In genomic region chr6:87553159-87553765, GRCh38 we compare ENCODE assay signal across 26 cellular contexts.
"Had no signal": no experiment of that assay in that cellular context is flagged by ENCODE, and none has a peak within 500 bp of the region (broad histone marks: within the 10 kb centered on the region; RNA-seq: fewer than 3 reads in every experiment).

No MANE protein-coding gene starts in this region.

- ATAC-seq: activated CD4-positive, CD25-positive, alpha-beta regulatory T cell treated with anti-CD3 and anti-CD28 coated beads, Interleukin-2, amount 50 U/mL, for 24 hours; activated CD8-positive, alpha-beta memory T cell treated with anti-CD3 and anti-CD28 coated beads, Interleukin-2, amount 10 ng/mL, durations not matched to agents 7 days and 5 days; activated CD8-positive, alpha-beta T cell treated with anti-CD3 and anti-CD28 coated beads for 36 hours; left ventricle myocardium superior; right cardiac atrium; stimulated activated effector memory CD8-positive, alpha-beta T cell treated with anti-CD3 and anti-CD28 coated beads, Interleukin-12 subunit alpha, Interleukin-12 subunit beta, amount 100 ng/mL, for 72 hours had no signal

- H3K4me3 Mint-ChIP-seq: activated CD4-positive, alpha-beta T cell treated with anti-CD3 and anti-CD28 coated beads, Interleukin-2, amount 10 ng/mL, durations not matched to agents 24 days and 14 days; activated CD8-positive, alpha-beta memory T cell treated with anti-CD3 and anti-CD28 coated beads, Interleukin-2, amount 10 ng/mL, durations not matched to agents 7 days and 5 days; activated CD8-positive, alpha-beta T cell treated with anti-CD3 and anti-CD28 coated beads for 36 hours; activated naive CD4-positive, alpha-beta T cell treated with anti-CD3 and anti-CD28 coated beads, Interleukin-2, amount 50 U/mL, for 24 hours; dendritic cell treated with granulocyte-macrophage colony-stimulating factor and Interleukin-4, amounts not matched to agents 40 ng/mL and 50 ng/mL, for 4 days; nephron; stimulated activated effector memory CD8-positive, alpha-beta T cell treated with anti-CD3 and anti-CD28 coated beads, Interleukin-12 subunit alpha, Interleukin-12 subunit beta, amount 100 ng/mL, for 72 hours had no signal

- FAIRE-seq: bronchial epithelial cell, frontal cortex had no signal

- H3K4me3 ChIP-seq: skin epidermis, stomach, testis, upper lobe of left lung had no signal

- H3K79me2 ChIP-seq: parathyroid adenoma had no signal

- H3K4me1 Mint-ChIP-seq: activated CD4-positive, alpha-beta T cell treated with anti-CD3 and anti-CD28 coated beads, Interleukin-2, amount 10 ng/mL, durations not matched to agents 24 days and 14 days; activated CD8-positive, alpha-beta memory T cell treated with anti-CD3 and anti-CD28 coated beads, Interleukin-2, amount 10 ng/mL, durations not matched to agents 7 days and 5 days; nephron had no signal

- H2AFZ ChIP-seq: parathyroid adenoma had no signal

- H3K27ac ChIP-seq: parathyroid adenoma, stomach, testis, upper lobe of left lung had no signal

- H3K9me3 Mint-ChIP-seq: activated CD4-positive, alpha-beta T cell treated with anti-CD3 and anti-CD28 coated beads, Interleukin-2, amount 10 ng/mL, durations not matched to agents 24 days and 14 days; activated CD8-positive, alpha-beta T cell treated with anti-CD3 and anti-CD28 coated beads for 36 hours; activated naive CD4-positive, alpha-beta T cell treated with anti-CD3 and anti-CD28 coated beads, Interleukin-2, amount 50 U/mL, for 24 hours; dendritic cell treated with granulocyte-macrophage colony-stimulating factor and Interleukin-4, amounts not matched to agents 40 ng/mL and 50 ng/mL, for 4 days; nephron; stimulated activated effector memory CD8-positive, alpha-beta T cell treated with anti-CD3 and anti-CD28 coated beads, Interleukin-12 subunit alpha, Interleukin-12 subunit beta, amount 100 ng/mL, for 72 hours had no signal

- H3K4me1 ChIP-seq: parathyroid adenoma, stomach, testis, upper lobe of left lung had no signal

- H3K27ac Mint-ChIP-seq: activated CD4-positive, alpha-beta T cell treated with anti-CD3 and anti-CD28 coated beads, Interleukin-2, amount 10 ng/mL, durations not matched to agents 24 days and 14 days; activated CD8-positive, alpha-beta memory T cell treated with anti-CD3 and anti-CD28 coated beads, Interleukin-2, amount 10 ng/mL, durations not matched to agents 7 days and 5 days; activated CD8-positive, alpha-beta T cell treated with anti-CD3 and anti-CD28 coated beads for 36 hours; dendritic cell treated with granulocyte-macrophage colony-stimulating factor and Interleukin-4, amounts not matched to agents 40 ng/mL and 50 ng/mL, for 4 days; nephron had no signal

- H3K9me3 ChIP-seq: stomach, testis, upper lobe of left lung had no signal

- DNase-seq: activated CD4-positive, alpha-beta T cell treated with anti-CD3 and anti-CD28 coated beads, Interleukin-2, amount 10 ng/mL, durations not matched to agents 24 days and 14 days; activated CD8-positive, alpha-beta memory T cell treated with anti-CD3 and anti-CD28 coated beads, Interleukin-2, amount 10 ng/mL, durations not matched to agents 7 days and 5 days; activated CD8-positive, alpha-beta T cell treated with anti-CD3 and anti-CD28 coated beads for 36 hours; activated gamma-delta T cell treated with Interleukin-2 at 50 U/mL for 16 hours; amygdala; cerebellar nuclear complex; effector CD8-positive, alpha-beta T cell; erythroblast; hippocampal formation; left ventricle myocardium superior; nucleus accumbens; right cardiac atrium; stimulated activated CD4-positive, alpha-beta T cell treated with anti-CD3 and anti-CD28 coated beads, Interleukin-2, amount 100 ng/mL, for 24 hours; stomach; T-helper 2 cell; testis; upper lobe of left lung had no signal

- H3K9ac ChIP-seq: parathyroid adenoma had no signal

- H3K27me3 Mint-ChIP-seq: activated CD4-positive, alpha-beta T cell treated with anti-CD3 and anti-CD28 coated beads, Interleukin-2, amount 10 ng/mL, durations not matched to agents 24 days and 14 days; activated CD8-positive, alpha-beta memory T cell treated with anti-CD3 and anti-CD28 coated beads, Interleukin-2, amount 10 ng/mL, durations not matched to agents 7 days and 5 days; activated CD8-positive, alpha-beta T cell treated with anti-CD3 and anti-CD28 coated beads for 36 hours; activated naive CD4-positive, alpha-beta T cell treated with anti-CD3 and anti-CD28 coated beads, Interleukin-2, amount 50 U/mL, for 24 hours; dendritic cell treated with granulocyte-macrophage colony-stimulating factor and Interleukin-4, amounts not matched to agents 40 ng/mL and 50 ng/mL, for 4 days had no signal

- H3K27me3 ChIP-seq: stomach, testis, upper lobe of left lung had no signal
